2 cellular contexts compared by ENCODE assay signal in the genomic region with DNA sequence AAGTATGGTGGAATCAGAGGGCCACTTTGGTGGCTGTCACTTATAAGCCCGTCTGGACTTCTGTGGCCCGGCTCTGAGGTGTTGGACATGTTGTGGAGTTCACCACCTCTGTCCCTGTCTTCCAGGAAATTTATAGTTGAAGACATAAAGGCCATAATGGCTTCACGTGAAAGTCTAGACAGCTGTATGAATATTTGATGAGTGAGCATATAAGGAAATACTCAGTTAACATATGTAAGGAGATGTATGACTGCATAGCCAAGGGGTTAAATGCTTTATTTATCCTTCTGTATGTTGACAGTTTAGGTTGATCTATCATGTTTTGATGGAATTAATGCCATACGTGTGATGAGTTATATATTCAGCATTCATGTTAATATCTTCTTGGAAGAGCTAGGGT.
TF ChIP-seq lines count a peak whose summit lies in the region.

No MANE protein-coding gene starts in this region.

TF ChIP-seq in HepG2, 621 proteins besides CTCF, POLR2A, EP300 and RAD21:
- no peak for TF ChIP-seq NR1H2 (CRISPR knock-in tag; IDR thresholded peaks at IDR 0.05; ENCODE audit: borderline replicate concordance, low read depth)
- TF ChIP-seq MAFF (IDR thresholded peaks at IDR 0.05; ENCODE audit: low read depth, low read length) = peak; percentile 63
- no peak for TF ChIP-seq MED8 (CRISPR knock-in tag; IDR thresholded peaks at IDR 0.05; ENCODE audit: insufficient replicate concordance)
- TF ChIP-seq MAFK (conservative IDR thresholded peaks at IDR 0.05 in 1 of 2, IDR thresholded peaks at IDR 0.05 in 1 of 2; ENCODE audit: low read length in 2 of 2) = peak; percentile 63 to 67
- no peak for TF ChIP-seq ZNF83 (CRISPR knock-in tag; IDR thresholded peaks at IDR 0.05; ENCODE audit: borderline replicate concordance)

TF ChIP-seq in GM12878, 131 proteins besides CTCF, POLR2A, EP300 and RAD21:
- 0 out of 2 replicates have a peak, but pooled peaks have one; percentile 8 for TF ChIP-seq NR2C1 (IDR thresholded peaks at IDR 0.05)
- TF ChIP-seq ZBED1 (IDR thresholded peaks at IDR 0.05; ENCODE audit: borderline replicate concordance) = no peak
